1 cellular context compared by ENCODE assay signal in the genomic region with DNA sequence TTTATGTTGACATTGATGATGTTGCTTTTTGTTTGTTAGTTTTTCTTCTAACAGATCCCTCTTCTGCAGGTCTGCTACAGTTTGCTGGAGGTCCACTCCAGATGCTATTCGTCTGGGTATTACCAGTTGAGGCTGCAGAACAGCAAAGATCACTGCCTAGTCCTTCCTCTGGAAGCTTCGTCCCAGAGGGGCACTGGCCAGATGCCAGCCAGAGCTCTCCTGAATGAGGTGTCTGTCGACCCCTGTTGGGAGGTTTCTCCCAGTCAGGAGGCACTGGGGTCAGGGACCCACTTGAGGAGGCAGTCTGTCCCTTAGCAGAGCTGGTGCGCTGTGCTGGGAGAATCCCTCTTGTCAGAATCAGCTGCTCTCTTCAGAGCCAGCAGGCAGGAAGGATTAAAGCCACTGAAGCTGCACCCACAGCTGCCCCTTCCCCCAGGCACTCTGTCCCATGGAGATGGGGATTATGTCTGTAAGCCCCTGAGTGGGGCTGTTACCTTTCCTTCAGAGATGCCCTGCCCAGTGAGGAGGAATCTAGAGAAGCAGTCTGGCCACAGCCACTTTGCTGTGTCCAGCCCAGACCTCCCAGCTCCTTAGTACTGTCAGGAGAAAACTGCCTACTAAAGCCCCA. TPM values are rescaled to one million over a fixed set of nuclear protein-coding genes. Genes with fewer than 3 reads are reported as not detected.
"Had no signal": no experiment of that assay in that cellular context is flagged by ENCODE, and none has a peak within 500 bp of the region (broad histone marks: within the 10 kb centered on the region; RNA-seq: fewer than 3 reads in every experiment).

No MANE protein-coding gene starts in this region.

RNA-seq across cellular contexts. Expression of a gene that starts 49.3 kb away (rescaled TPM):
- total RNA-seq: activated B cell treated with CpG ODN at 0.5 μM for 24 hours had no signal
